10 cellular contexts compared by ENCODE assay signal in genomic region chr4:38562751-38563198, GRCh38.
DNase-seq lines count a peak whose midpoint lies in the region; ATAC-seq, FAIRE-seq and TF ChIP-seq lines count a peak whose summit lies in the region.
"Had no signal": no experiment of that assay in that cellular context is flagged by ENCODE, and none has a peak within 500 bp of the region (broad histone marks: within the 10 kb centered on the region; RNA-seq: fewer than 3 reads in every experiment).

No MANE protein-coding gene starts in this region.

- no peaks in the 10 kb centered on the region for H3K27me3 ChIP-seq in fibroblast of lung (ENCODE audit: control insufficient read depth, insufficient read depth, low read length)

- no peak for ATAC-seq in HG03442 (IDR thresholded peaks at IDR 0.05; ENCODE audit: unreplicated experiment)

- CTCF ChIA-PET in HEK293T (lab: Yijun Ruan, JAX) = interaction anchor here (0.7 kb wide), 1 partner anchor 38 kb away, joined by 3 read pairs; no protein-coding TSS in a partner anchor

- no peak overlapping the region for H3K27ac ChIP-seq in fibroblast of lung (ENCODE audit: insufficient read depth, low read length)

- FAIRE-seq in H54 (lab: Jason Lieb, UNC) = no peak

- TF ChIP-seq CTCF in fibroblast of lung (conservative IDR thresholded peaks at IDR 0.05 in 1 of 2, IDR thresholded peaks at IDR 0.05 in 1 of 2; ENCODE audit: low read depth in 1 of 2, low read length in 2 of 2) (no peak), neural crest cell (conservative IDR thresholded peaks at IDR 0.05) (no peak)

- H3K4me2 ChIP-seq in fibroblast of lung (ENCODE audit: extremely low read depth, insufficient read depth, low read length) = no peak overlapping the region

- peak overlapping the region; percentile 8 for H2AFZ ChIP-seq in fibroblast of lung (ENCODE audit: low read length)

- no peak overlapping the region for H3K4me3 ChIP-seq in fibroblast of lung (replicated peaks in 1 of 4; ENCODE audit: control extremely low read depth in 1 of 4, insufficient read depth in 1 of 4, low read depth in 3 of 4, low read length in 4 of 4)

- no peak overlapping the region for H3K9ac ChIP-seq in fibroblast of lung (ENCODE audit: insufficient read depth, low read length)

- peak overlapping the region; percentile 39 for H3K27ac Mint-ChIP-seq in neural crest cell (ENCODE audit: unreplicated experiment)
- H3K27ac Mint-ChIP-seq: activated naive CD4-positive, alpha-beta T cell treated with anti-CD3 and anti-CD28 coated beads for 36 hours had no signal

- peak; percentile 22 for DNase-seq in DMS153 treated with DMSO at 0.1 percent for 48 hours (lab: John Stamatoyannopoulos, UW; ENCODE audit: unreplicated experiment)
- DNase-seq in NCI-H2029 treated with DMSO at 0.1 percent for 48 hours (lab: John Stamatoyannopoulos, UW) = peak; percentile 12
- DNase-seq in fibroblast of lung (ENCODE audit: low read depth in 2 of 2) = peak in 1 of 2 donors; percentile 59
- DNase-seq in neural crest cell (ENCODE audit: low read depth, low spot score) = no peak
- no peak for DNase-seq in HEK293T (ENCODE audit: extremely low spot score)
- no peak for DNase-seq in 8988T
- no peak for DNase-seq in H54 (ENCODE audit: insufficient read length, low spot score)
- DNase-seq: activated naive CD4-positive, alpha-beta T cell treated with anti-CD3 and anti-CD28 coated beads for 36 hours; stimulated activated naive CD4-positive, alpha-beta T cell treated with Interleukin-2 at 50 U/mL for 16 hours had no signal

- no peaks in the 10 kb centered on the region for H3K36me3 ChIP-seq in fibroblast of lung (ENCODE audit: control insufficient read depth, insufficient read depth, low read length)

- no peaks in the 10 kb centered on the region for H3K4me1 ChIP-seq in fibroblast of lung (ENCODE audit: control insufficient read depth, extremely low read depth, insufficient read depth, low read length)

- H3K4me1 Mint-ChIP-seq in neural crest cell = peaks cover 33% of the 10 kb centered on the region

- no peak overlapping the region for H3K4me3 Mint-ChIP-seq in neural crest cell
- H3K4me3 Mint-ChIP-seq: activated naive CD4-positive, alpha-beta T cell treated with anti-CD3 and anti-CD28 coated beads for 36 hours had no signal

- no peaks in the 10 kb centered on the region for H3K36me3 Mint-ChIP-seq in neural crest cell (ENCODE audit: low read depth)

- H3K9me3 ChIP-seq in fibroblast of lung (ENCODE audit: control insufficient read depth, insufficient read depth, low read depth, low read length) = no peaks in the 10 kb centered on the region

- no peaks in the 10 kb centered on the region for H3K27me3 Mint-ChIP-seq in neural crest cell (ENCODE audit: low read depth)

- H4K20me1 ChIP-seq in fibroblast of lung (ENCODE audit: control insufficient read depth, extremely low read depth, insufficient read depth, low read length) = no peaks in the 10 kb centered on the region

- H3K9me3 Mint-ChIP-seq in neural crest cell = no peaks in the 10 kb centered on the region
- H3K9me3 Mint-ChIP-seq: activated naive CD4-positive, alpha-beta T cell treated with anti-CD3 and anti-CD28 coated beads for 36 hours had no signal

- POLR2A ChIA-PET in HEK293T (lab: Yijun Ruan, JAX) = no interaction called here

- H3K79me2 ChIP-seq in fibroblast of lung (ENCODE audit: control insufficient read depth, insufficient read depth, low read length) = no peaks in the 10 kb centered on the region

- no peak for TF ChIP-seq POLR2A in H54 (IDR thresholded peaks at IDR 0.05; ENCODE audit: low read depth, low read length)

TF ChIP-seq in HEK293T, 16 proteins besides CTCF, POLR2A, EP300 and RAD21:
- TF ChIP-seq SP1 (IDR thresholded peaks at IDR 0.05) (no peak), ARNT (IDR thresholded peaks at IDR 0.05) (no peak), LEF1 (IDR thresholded peaks at IDR 0.05; ENCODE audit: borderline replicate concordance) (no peak), FOXM1 (IDR thresholded peaks at IDR 0.05; ENCODE audit: borderline replicate concordance) (no peak), L3MBTL2 (conservative IDR thresholded peaks at IDR 0.05) (no peak), PKNOX1 (IDR thresholded peaks at IDR 0.05) (no peak), ZNF384 (IDR thresholded peaks at IDR 0.05) (no peak), CTBP1 (IDR thresholded peaks at IDR 0.05; ENCODE audit: borderline replicate concordance) (no peak), NFRKB (IDR thresholded peaks at IDR 0.05) (no peak), ELF4 (IDR thresholded peaks at IDR 0.05) (no peak), FOXA1 (IDR thresholded peaks at IDR 0.05) (no peak), SUZ12 (IDR thresholded peaks at IDR 0.05) (no peak), FOXK2 (IDR thresholded peaks at IDR 0.05) (no peak), BHLHE40 (IDR thresholded peaks at IDR 0.05; ENCODE audit: borderline replicate concordance) (no peak), HDGF (IDR thresholded peaks at IDR 0.05; ENCODE audit: borderline replicate concordance) (no peak), TARDBP (IDR thresholded peaks at IDR 0.05) (no peak)

Comparison
In these comparisons a context has a peak if more than half of its experiments do, and no peak if none do; other contexts are left out.
1. DNase-seq: peak in DMS153 treated with DMSO at 0.1 percent for 48 hours (single experiment) and NCI-H2029 treated with DMSO at 0.1 percent for 48 hours (single experiment); none in neural crest cell (single experiment), HEK293T (single experiment), 8988T (single experiment) and H54 (single experiment).